In the genomic region with DNA sequence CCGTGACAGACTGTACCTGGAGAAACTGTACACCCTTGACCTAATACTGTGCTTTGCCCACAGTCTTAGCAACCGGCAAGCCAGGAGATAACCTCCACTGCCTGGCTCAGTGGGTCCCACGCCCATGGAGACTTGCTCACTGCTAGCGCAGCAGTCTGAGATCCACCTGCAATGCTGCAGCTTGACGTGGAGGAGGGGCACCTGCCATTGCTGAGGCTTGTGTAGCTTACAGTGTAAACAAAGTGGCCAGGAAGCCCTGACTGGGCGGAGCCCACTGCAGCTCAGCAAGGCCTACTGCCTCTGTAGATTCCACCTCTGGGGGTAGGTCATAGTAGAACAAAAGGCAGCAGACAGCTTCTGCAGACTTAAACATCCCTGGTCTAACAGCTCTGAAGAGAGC, we compare ENCODE assay signal across 1 cellular context.
TF ChIP-seq lines count a peak whose summit lies in the region.

No MANE protein-coding gene starts in this region.

TF ChIP-seq in K562, 482 proteins besides CTCF, POLR2A, EP300 and RAD21 (continued from another document):
- TF ChIP-seq GABPB2 (CRISPR knock-in tag; conservative IDR thresholded peaks at IDR 0.05): no peak
- TF ChIP-seq, protein P1, sequence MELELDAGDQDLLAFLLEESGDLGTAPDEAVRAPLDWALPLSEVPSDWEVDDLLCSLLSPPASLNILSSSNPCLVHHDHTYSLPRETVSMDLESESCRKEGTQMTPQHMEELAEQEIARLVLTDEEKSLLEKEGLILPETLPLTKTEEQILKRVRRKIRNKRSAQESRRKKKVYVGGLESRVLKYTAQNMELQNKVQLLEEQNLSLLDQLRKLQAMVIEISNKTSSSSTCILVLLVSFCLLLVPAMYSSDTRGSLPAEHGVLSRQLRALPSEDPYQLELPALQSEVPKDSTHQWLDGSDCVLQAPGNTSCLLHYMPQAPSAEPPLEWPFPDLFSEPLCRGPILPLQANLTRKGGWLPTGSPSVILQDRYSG (tag; conservative IDR thresholded peaks at IDR 0.05; ENCODE audit: low read depth): no peak
- no peak for TF ChIP-seq CEBPG (CRISPR knock-in tag; IDR thresholded peaks at IDR 0.05)
- no peak for TF ChIP-seq CEBPG (tag; conservative IDR thresholded peaks at IDR 0.05 in 1 of 2, IDR thresholded peaks at IDR 0.05 in 1 of 2)
- TF ChIP-seq POLR3A (IDR thresholded peaks at IDR 0.05; ENCODE audit: borderline replicate concordance, extremely low read depth, insufficient read depth, insufficient read length): no peak
- TF ChIP-seq, protein P2, sequence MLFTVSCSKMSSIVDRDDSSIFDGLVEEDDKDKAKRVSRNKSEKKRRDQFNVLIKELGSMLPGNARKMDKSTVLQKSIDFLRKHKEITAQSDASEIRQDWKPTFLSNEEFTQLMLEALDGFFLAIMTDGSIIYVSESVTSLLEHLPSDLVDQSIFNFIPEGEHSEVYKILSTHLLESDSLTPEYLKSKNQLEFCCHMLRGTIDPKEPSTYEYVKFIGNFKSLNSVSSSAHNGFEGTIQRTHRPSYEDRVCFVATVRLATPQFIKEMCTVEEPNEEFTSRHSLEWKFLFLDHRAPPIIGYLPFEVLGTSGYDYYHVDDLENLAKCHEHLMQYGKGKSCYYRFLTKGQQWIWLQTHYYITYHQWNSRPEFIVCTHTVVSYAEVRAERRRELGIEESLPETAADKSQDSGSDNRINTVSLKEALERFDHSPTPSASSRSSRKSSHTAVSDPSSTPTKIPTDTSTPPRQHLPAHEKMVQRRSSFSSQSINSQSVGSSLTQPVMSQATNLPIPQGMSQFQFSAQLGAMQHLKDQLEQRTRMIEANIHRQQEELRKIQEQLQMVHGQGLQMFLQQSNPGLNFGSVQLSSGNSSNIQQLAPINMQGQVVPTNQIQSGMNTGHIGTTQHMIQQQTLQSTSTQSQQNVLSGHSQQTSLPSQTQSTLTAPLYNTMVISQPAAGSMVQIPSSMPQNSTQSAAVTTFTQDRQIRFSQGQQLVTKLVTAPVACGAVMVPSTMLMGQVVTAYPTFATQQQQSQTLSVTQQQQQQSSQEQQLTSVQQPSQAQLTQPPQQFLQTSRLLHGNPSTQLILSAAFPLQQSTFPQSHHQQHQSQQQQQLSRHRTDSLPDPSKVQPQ (CRISPR knock-in tag; IDR thresholded peaks at IDR 0.05; ENCODE audit: borderline replicate concordance): no peak
- no peak for TF ChIP-seq NFATC3 (IDR thresholded peaks at IDR 0.05)
TF ChIP-seq in K562: peak in this region for 0.
